1 cellular context compared by ENCODE assay signal in the genomic region with DNA sequence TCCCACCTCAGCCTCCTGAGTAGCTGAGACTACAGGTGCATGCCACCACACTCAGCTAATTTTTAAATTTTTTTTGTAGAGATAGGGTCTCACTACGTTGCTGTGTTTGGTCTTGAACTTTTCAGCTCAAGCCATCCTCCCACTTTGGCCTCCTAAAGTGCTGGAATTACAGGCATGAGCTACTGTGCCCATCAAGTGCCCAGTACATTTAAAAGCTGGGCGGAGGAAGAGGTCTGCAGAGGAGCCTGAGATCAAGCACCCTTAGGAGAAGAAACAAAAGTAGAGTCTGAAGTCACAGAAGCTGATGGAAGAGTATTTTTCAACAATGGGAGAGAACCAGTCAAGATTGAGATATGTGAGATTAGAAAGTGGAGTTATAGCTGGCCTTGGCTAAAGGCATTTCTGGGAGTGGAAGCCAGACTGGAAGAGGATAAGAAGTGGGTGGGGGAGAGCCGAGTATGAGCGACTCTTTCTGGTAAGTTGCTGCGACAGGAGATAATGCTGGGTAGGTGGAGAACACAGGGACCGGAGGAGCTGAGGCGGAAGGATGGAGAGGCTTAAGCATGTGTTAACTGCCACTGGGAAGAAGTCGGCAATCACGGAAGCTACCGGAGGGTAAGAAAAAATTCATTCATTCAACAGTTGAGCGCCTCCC.
TF ChIP-seq lines count a peak whose summit lies in the region.

No MANE protein-coding gene starts in this region.

TF ChIP-seq in GM12878, 131 proteins besides CTCF, POLR2A, EP300 and RAD21 (continued from another document):
- TF ChIP-seq, protein P1, sequence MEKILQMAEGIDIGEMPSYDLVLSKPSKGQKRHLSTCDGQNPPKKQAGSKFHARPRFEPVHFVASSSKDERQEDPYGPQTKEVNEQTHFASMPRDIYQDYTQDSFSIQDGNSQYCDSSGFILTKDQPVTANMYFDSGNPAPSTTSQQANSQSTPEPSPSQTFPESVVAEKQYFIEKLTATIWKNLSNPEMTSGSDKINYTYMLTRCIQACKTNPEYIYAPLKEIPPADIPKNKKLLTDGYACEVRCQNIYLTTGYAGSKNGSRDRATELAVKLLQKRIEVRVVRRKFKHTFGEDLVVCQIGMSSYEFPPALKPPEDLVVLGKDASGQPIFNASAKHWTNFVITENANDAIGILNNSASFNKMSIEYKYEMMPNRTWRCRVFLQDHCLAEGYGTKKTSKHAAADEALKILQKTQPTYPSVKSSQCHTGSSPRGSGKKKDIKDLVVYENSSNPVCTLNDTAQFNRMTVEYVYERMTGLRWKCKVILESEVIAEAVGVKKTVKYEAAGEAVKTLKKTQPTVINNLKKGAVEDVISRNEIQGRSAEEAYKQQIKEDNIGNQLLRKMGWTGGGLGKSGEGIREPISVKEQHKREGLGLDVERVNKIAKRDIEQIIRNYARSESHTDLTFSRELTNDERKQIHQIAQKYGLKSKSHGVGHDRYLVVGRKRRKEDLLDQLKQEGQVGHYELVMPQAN (conservative IDR thresholded peaks at IDR 0.05), result no peak
- TF ChIP-seq NBN (IDR thresholded peaks at IDR 0.05) (no peak), MAX (IDR thresholded peaks at IDR 0.05; ENCODE audit: low read depth, low read length) (no peak), TCF12 (IDR thresholded peaks at IDR 0.05; ENCODE audit: low read depth, low read length) (no peak), BCL11A (IDR thresholded peaks at IDR 0.05; ENCODE audit: low read depth, low read length) (no peak; the same call in 1 of the 2 replicates), RB1 (IDR thresholded peaks at IDR 0.05; ENCODE audit: borderline replicate concordance) (no peak), ZNF274 (IDR thresholded peaks at IDR 0.05; ENCODE audit: insufficient read depth, insufficient read length) (no peak), FOXK2 (IDR thresholded peaks at IDR 0.05) (no peak), LARP7 (IDR thresholded peaks at IDR 0.05) (no peak), SIN3A (IDR thresholded peaks at IDR 0.05; ENCODE audit: low read depth, low read length) (no peak)
- TF ChIP-seq, protein P2, sequence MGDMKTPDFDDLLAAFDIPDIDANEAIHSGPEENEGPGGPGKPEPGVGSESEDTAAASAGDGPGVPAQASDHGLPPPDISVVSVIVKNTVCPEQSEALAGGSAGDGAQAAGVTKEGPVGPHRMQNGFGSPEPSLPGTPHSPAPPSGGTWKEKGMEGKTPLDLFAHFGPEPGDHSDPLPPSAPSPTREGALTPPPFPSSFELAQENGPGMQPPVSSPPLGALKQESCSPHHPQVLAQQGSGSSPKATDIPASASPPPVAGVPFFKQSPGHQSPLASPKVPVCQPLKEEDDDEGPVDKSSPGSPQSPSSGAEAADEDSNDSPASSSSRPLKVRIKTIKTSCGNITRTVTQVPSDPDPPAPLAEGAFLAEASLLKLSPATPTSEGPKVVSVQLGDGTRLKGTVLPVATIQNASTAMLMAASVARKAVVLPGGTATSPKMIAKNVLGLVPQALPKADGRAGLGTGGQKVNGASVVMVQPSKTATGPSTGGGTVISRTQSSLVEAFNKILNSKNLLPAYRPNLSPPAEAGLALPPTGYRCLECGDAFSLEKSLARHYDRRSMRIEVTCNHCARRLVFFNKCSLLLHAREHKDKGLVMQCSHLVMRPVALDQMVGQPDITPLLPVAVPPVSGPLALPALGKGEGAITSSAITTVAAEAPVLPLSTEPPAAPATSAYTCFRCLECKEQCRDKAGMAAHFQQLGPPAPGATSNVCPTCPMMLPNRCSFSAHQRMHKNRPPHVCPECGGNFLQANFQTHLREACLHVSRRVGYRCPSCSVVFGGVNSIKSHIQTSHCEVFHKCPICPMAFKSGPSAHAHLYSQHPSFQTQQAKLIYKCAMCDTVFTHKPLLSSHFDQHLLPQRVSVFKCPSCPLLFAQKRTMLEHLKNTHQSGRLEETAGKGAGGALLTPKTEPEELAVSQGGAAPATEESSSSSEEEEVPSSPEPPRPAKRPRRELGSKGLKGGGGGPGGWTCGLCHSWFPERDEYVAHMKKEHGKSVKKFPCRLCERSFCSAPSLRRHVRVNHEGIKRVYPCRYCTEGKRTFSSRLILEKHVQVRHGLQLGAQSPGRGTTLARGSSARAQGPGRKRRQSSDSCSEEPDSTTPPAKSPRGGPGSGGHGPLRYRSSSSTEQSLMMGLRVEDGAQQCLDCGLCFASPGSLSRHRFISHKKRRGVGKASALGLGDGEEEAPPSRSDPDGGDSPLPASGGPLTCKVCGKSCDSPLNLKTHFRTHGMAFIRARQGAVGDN (IDR thresholded peaks at IDR 0.05), result no peak
- TF ChIP-seq, protein P3, sequence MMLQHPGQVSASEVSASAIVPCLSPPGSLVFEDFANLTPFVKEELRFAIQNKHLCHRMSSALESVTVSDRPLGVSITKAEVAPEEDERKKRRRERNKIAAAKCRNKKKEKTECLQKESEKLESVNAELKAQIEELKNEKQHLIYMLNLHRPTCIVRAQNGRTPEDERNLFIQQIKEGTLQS (IDR thresholded peaks at IDR 0.05; ENCODE audit: borderline replicate concordance, extremely low read depth, low read depth, low read length), result no peak
